In the genomic region with DNA sequence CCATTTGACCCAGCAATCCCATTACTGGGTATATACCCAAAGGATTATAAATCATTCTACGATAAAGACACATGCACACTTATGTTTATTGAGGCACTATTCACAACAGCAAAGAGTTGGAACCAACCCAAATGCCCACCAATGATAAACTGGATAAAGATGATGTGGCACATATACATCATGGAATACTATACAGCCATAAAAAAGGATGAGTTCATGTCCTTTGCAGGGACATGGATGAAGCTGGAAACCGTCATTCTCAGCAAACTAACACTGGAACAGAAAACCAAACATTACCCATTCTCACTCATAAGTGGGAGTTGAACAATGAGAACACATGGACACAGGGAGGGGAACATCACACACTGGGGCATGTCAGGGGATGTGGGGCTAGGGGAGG, we compare ENCODE assay signal across 7 cellular contexts. TPM values are rescaled to one million over a fixed set of nuclear protein-coding genes. Genes with fewer than 3 reads are reported as not detected.
"Had no signal": no experiment of that assay in that cellular context is flagged by ENCODE, and none has a peak within 500 bp of the region (broad histone marks: within the 10 kb centered on the region; RNA-seq: fewer than 3 reads in every experiment).

No MANE protein-coding gene starts in this region.

RNA-seq across cellular contexts. Expression of gene SELL, which starts 3.7 kb away (rescaled TPM):
- total RNA-seq: kidney epithelial cell, myocyte had no signal

RNA-seq across cellular contexts. Expression of gene SELE, which starts 18.8 kb away (rescaled TPM):
- total RNA-seq: kidney epithelial cell; mammary epithelial cell; mononuclear cell; myocyte; naive thymus-derived CD4-positive, alpha-beta T cell had no signal
- polyA plus RNA-seq: immature natural killer cell; keratinocyte; mammary epithelial cell; naive thymus-derived CD4-positive, alpha-beta T cell had no signal
